ENCODE assay signal across 19 cellular contexts in genomic region chr12:29544428-29545101, GRCh38. TPM values are rescaled to one million over a fixed set of nuclear protein-coding genes. Genes with fewer than 3 reads are reported as not detected.
DNase-seq lines count a peak whose midpoint lies in the region; ATAC-seq, FAIRE-seq and TF ChIP-seq lines count a peak whose summit lies in the region.
"Had no signal": no experiment of that assay in that cellular context is flagged by ENCODE, and none has a peak within 500 bp of the region (broad histone marks: within the 10 kb centered on the region; RNA-seq: fewer than 3 reads in every experiment).

No MANE protein-coding gene starts in this region.

- no peaks in the 10 kb centered on the region for H3K9me3 Mint-ChIP-seq in H9
- H3K9me3 Mint-ChIP-seq: activated naive CD4-positive, alpha-beta T cell treated with anti-CD3 and anti-CD28 coated beads, Interleukin-2, amount 50 U/mL, for 24 hours; stimulated activated effector memory CD8-positive, alpha-beta T cell treated with anti-CD3 and anti-CD28 coated beads, Interleukin-12 subunit alpha, Interleukin-12 subunit beta, amount 100 ng/mL, for 72 hours had no signal

- intact Hi-C loops in psoas muscle (cut with DNase I) = loop anchor here in 1 of 2 donors (10.0 kb wide), 1 partner anchor 240 kb away; the partner anchor contains the start of gene TMTC1

- FAIRE-seq in HTR-8/SVneo (lab: Jason Lieb, UNC) = no peak
- FAIRE-seq: bronchial epithelial cell had no signal

- in situ Hi-C loops in GM13976 (cut with MboI; ENCODE audit: low sequenced_read_pairs, unreplicated experiment) = no loop called here

- no peak overlapping the region for H3K4me3 ChIP-seq in psoas muscle
- H3K4me3 ChIP-seq: right lobe of liver had no signal

- H3K36me3 Mint-ChIP-seq in H9 (ENCODE audit: insufficient read depth in 1 of 3, low read depth in 3 of 3) = peaks cover 0 to 6% (median 0%) of the 10 kb centered on the region in 3 experiments; a peak in 2 of 7 replicates
- H3K36me3 Mint-ChIP-seq: activated naive CD4-positive, alpha-beta T cell treated with anti-CD3 and anti-CD28 coated beads, Interleukin-2, amount 50 U/mL, for 24 hours; stimulated activated effector memory CD8-positive, alpha-beta T cell treated with anti-CD3 and anti-CD28 coated beads, Interleukin-12 subunit alpha, Interleukin-12 subunit beta, amount 100 ng/mL, for 72 hours had no signal

- no peak overlapping the region for H3K4me3 Mint-ChIP-seq in H9
- H3K4me3 Mint-ChIP-seq: activated naive CD4-positive, alpha-beta T cell treated with anti-CD3 and anti-CD28 coated beads, Interleukin-2, amount 50 U/mL, for 24 hours; stimulated activated effector memory CD8-positive, alpha-beta T cell treated with anti-CD3 and anti-CD28 coated beads, Interleukin-12 subunit alpha, Interleukin-12 subunit beta, amount 100 ng/mL, for 72 hours had no signal

- H3K27ac Mint-ChIP-seq in H9 = no peak overlapping the region
- H3K27ac Mint-ChIP-seq: activated naive CD4-positive, alpha-beta T cell treated with anti-CD3 and anti-CD28 coated beads, Interleukin-2, amount 50 U/mL, for 24 hours; stimulated activated effector memory CD8-positive, alpha-beta T cell treated with anti-CD3 and anti-CD28 coated beads, Interleukin-12 subunit alpha, Interleukin-12 subunit beta, amount 100 ng/mL, for 72 hours had no signal

- no peak overlapping the region for H2BK120ac ChIP-seq in H9 (ENCODE audit: low read depth, low read length, poor library complexity, severe bottlenecking)

- H2BK5ac ChIP-seq in H9 (ENCODE audit: insufficient read length, low read length) = no peak overlapping the region

- H3K27ac ChIP-seq in H9 (ENCODE audit: insufficient read length, low read depth, low read length) (no peak overlapping the region), psoas muscle (peak overlapping the region; percentile 51)
- H3K27ac ChIP-seq: right lobe of liver had no signal

- no peak overlapping the region for H3K18ac ChIP-seq in H9 (ENCODE audit: insufficient read length, low read depth, low read length)

- H3K23me2 ChIP-seq in H9 (ENCODE audit: insufficient read length, low read depth, low read length, poor library complexity, severe bottlenecking) = no peaks in the 10 kb centered on the region

- H3K23ac ChIP-seq in H9 (ENCODE audit: insufficient read length, low read depth, low read length) = no peak overlapping the region

- no peak overlapping the region for H3T11ph ChIP-seq in H9 (ENCODE audit: low read length)

- H4K8ac ChIP-seq in H9 (replicated peaks; ENCODE audit: insufficient read length, low read depth, low read length) = no peak overlapping the region

- H4K91ac ChIP-seq in H9 (ENCODE audit: insufficient read length, low read depth, low read length) = no peak overlapping the region

- ATAC-seq in GM19035 (IDR thresholded peaks at IDR 0.05; ENCODE audit: unreplicated experiment) (peak; percentile 17), HG03196 (IDR thresholded peaks at IDR 0.05; ENCODE audit: unreplicated experiment) (peak; percentile 26), psoas muscle (no peak)
- ATAC-seq: Panc1; right lobe of liver; stimulated activated effector memory CD8-positive, alpha-beta T cell treated with anti-CD3 and anti-CD28 coated beads, Interleukin-12 subunit alpha, Interleukin-12 subunit beta, amount 100 ng/mL, for 72 hours had no signal

- no peak overlapping the region for H3K14ac ChIP-seq in H9 (ENCODE audit: insufficient read depth, low read length)

- no peaks in the 10 kb centered on the region for H3K27me3 Mint-ChIP-seq in H9 (ENCODE audit: low read depth)
- H3K27me3 Mint-ChIP-seq: activated naive CD4-positive, alpha-beta T cell treated with anti-CD3 and anti-CD28 coated beads, Interleukin-2, amount 50 U/mL, for 24 hours had no signal

- peaks cover 16 to 17% of the 10 kb centered on the region in 2 experiments for H3K4me1 Mint-ChIP-seq in H9
- H3K4me1 Mint-ChIP-seq: activated naive CD4-positive, alpha-beta T cell treated with anti-CD3 and anti-CD28 coated beads, Interleukin-2, amount 50 U/mL, for 24 hours; stimulated activated effector memory CD8-positive, alpha-beta T cell treated with anti-CD3 and anti-CD28 coated beads, Interleukin-12 subunit alpha, Interleukin-12 subunit beta, amount 100 ng/mL, for 72 hours had no signal

- H3K4me2 ChIP-seq in H9 (ENCODE audit: insufficient read depth, insufficient read length, low read length) = no peak overlapping the region

- no peak overlapping the region for H3K4ac ChIP-seq in H9 (ENCODE audit: low read depth, low read length)

- H3K9me3 ChIP-seq in H9 (ENCODE audit: control insufficient read depth, low read depth, low read length) (no peaks in the 10 kb centered on the region), psoas muscle (no peaks in the 10 kb centered on the region)
- H3K9me3 ChIP-seq: right lobe of liver had no signal

- no peak overlapping the region for H4K5ac ChIP-seq in H9 (ENCODE audit: insufficient read length, low read depth, low read length)

- H2AFZ ChIP-seq in H9 (ENCODE audit: low read length) = no peak overlapping the region

- no peak overlapping the region for H2BK15ac ChIP-seq in H9 (ENCODE audit: low read depth, low read length)

- H3K27me3 ChIP-seq in H9 (ENCODE audit: insufficient read depth, low read length) (no peaks in the 10 kb centered on the region), psoas muscle (ENCODE audit: insufficient read depth in 3 of 3, low read length in 2 of 3) (no peaks in the 10 kb centered on the region)
- H3K27me3 ChIP-seq: right lobe of liver had no signal

- no peak overlapping the region for H2BK20ac ChIP-seq in H9 (ENCODE audit: low read depth, low read length, poor library complexity, severe bottlenecking)

- peaks cover 4% of the 10 kb centered on the region; the same call in 1 of the 2 replicates for H3K4me1 ChIP-seq in H9 (ENCODE audit: insufficient read depth, low read length)
- H3K4me1 ChIP-seq in psoas muscle = peaks cover 31% of the 10 kb centered on the region

- TF ChIP-seq CTCF in H9 (conservative IDR thresholded peaks at IDR 0.05) = no peak
- TF ChIP-seq CTCF in psoas muscle (IDR thresholded peaks at IDR 0.05) = no peak
- no peak for TF ChIP-seq CTCF in GM13976 (IDR thresholded peaks at IDR 0.05; ENCODE audit: borderline replicate concordance, control extremely low read depth, extremely low read depth, insufficient read depth, missing control alignments)

- DNase-seq in H9 = peak; percentile 46
- DNase-seq in psoas muscle = no peak
- DNase-seq in HTR-8/SVneo (ENCODE audit: insufficient read length, low spot score) = no peak
- DNase-seq in GM13976 (ENCODE audit: low spot score) = no peak
- no peak for DNase-seq in NCI-H446 (lab: John Stamatoyannopoulos, UW)
- DNase-seq: activated CD4-positive, CD25-positive, alpha-beta regulatory T cell; activated CD8-positive, alpha-beta memory T cell treated with anti-CD3 and anti-CD28 coated beads, Interleukin-2, amount 50 U/mL, for 4 hours; effector memory CD4-positive, alpha-beta T cell; KG1; NCI-H1417; NCI-H226; right lobe of liver; stimulated activated CD4-positive, alpha-beta T cell treated with anti-CD3 and anti-CD28 coated beads, Interleukin-4, amount 100 ng/mL, for 4 hours had no signal

- WGBS in H9 (ENCODE audit: extremely low coverage, insufficient read length, low lambda C conversion rate) = no CpG with 5 or more reads among the region's 6 CpGs
- 73 to 85% (median 74%) methylated on average over 6 of the region's 6 CpGs for WGBS in psoas muscle, 3 donors

- H3K56ac ChIP-seq in H9 (ENCODE audit: insufficient read length, low read depth, low read length) = no peak overlapping the region

- no peaks in the 10 kb centered on the region for H3K36me3 ChIP-seq in psoas muscle (ENCODE audit: insufficient read depth in 1 of 2, low read depth in 1 of 2)
- H3K36me3 ChIP-seq: right lobe of liver had no signal

- no peaks in the 10 kb centered on the region for H4K20me1 ChIP-seq in H9 (ENCODE audit: control insufficient read depth, insufficient read depth, insufficient read length)

- no peaks in the 10 kb centered on the region for H3K79me1 ChIP-seq in H9 (ENCODE audit: insufficient read depth, low read depth, low read length, poor library complexity, severe bottlenecking)

- no peaks in the 10 kb centered on the region for H3K79me2 ChIP-seq in H9 (ENCODE audit: insufficient read depth, low read length)

- H2BK12ac ChIP-seq in H9 (ENCODE audit: insufficient read length, low read depth, low read length) = no peak overlapping the region

- H2AK5ac ChIP-seq in H9 (ENCODE audit: insufficient read length, low read length) = no peak overlapping the region

- H3K9ac ChIP-seq in H9 (ENCODE audit: extremely low read depth, insufficient read length, low read length) = no peak overlapping the region

RNA-seq across cellular contexts. Expression of gene OVCH1, which starts 47.1 kb away (rescaled TPM):
- total RNA-seq in H9 (2021) = not detected in 2 replicates
- total RNA-seq in psoas muscle = under 1 TPM; 0.10 to 0.54 (median 0.18) TPM
- polyA plus RNA-seq in psoas muscle = under 1 TPM; 0.04 to 0.19 (median 0.18) TPM
- total RNA-seq: bronchial epithelial cell had no signal

Comparison
In these comparisons a context has a peak if more than half of its experiments do, and no peak if none do; other contexts are left out.
1. ATAC-seq: peak in GM19035 (single experiment) and HG03196 (single experiment); none in psoas muscle (0 of 4).